ENCODE assay signal across 8 cellular contexts in the genomic region with DNA sequence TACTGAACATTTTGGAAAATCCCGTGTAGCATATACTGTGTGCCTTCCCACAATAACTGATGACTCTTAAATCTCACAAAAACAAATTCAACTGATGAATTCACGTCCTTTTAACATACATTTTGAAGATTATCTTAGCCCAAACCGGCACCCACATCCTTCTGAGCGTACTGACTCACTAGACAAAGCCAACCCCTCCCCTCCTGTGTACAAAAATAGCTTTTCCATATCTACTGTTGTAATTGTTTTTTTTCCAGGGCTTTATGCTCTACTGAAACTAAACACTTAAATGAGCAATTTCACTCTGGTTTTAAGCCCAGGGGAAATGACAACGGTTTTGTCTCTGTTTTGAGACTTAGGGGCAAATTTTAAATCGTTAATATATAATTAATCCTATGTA.
A peak's percentile ranks its signal among the peaks of the same experiment; 100 is the strongest.
DNase-seq lines count a peak whose midpoint lies in the region; ATAC-seq, FAIRE-seq and TF ChIP-seq lines count a peak whose summit lies in the region.

No MANE protein-coding gene starts in this region.

- H3K36me3 ChIP-seq in A673 (ENCODE audit: insufficient read depth, low read length, poor library complexity, severe bottlenecking) (no peaks in the 10 kb centered on the region), OCI-LY1 (ENCODE audit: insufficient read depth, low read length) (no peaks in the 10 kb centered on the region; the same call in 1 of the 2 replicates)

- no peaks in the 10 kb centered on the region for H3K27me3 ChIP-seq in A673 (replicated peaks; ENCODE audit: insufficient read depth, low read depth, low read length, poor library complexity)
- H3K27me3 ChIP-seq in OCI-LY1 (ENCODE audit: insufficient read depth, low read length), result no peaks in the 10 kb centered on the region

- CTCF ChIA-PET in A673 (lab: Charles Lee), result no interaction called here

- peak overlapping the region; percentile 70 for H2AFZ ChIP-seq in OCI-LY1 (ENCODE audit: low read length)

- H3K4me3 ChIP-seq in A673 (ENCODE audit: low read depth, low read length, poor library complexity, severe bottlenecking), result no peak overlapping the region
- no peak overlapping the region for H3K4me3 ChIP-seq in OCI-LY1 (ENCODE audit: low read depth, low read length, poor library complexity, severe bottlenecking)

- POLR2A ChIA-PET in A673 (lab: Charles Lee; ENCODE audit: low non-redundant PET), result no interaction called here

- H3K4me2 ChIP-seq in OCI-LY1 (ENCODE audit: low read length), result peak overlapping the region; percentile 32

- H3K9me3 ChIP-seq in A673 (ENCODE audit: low read depth, low read length, poor library complexity, severe bottlenecking) (peaks cover 5% of the 10 kb centered on the region), OCI-LY1 (ENCODE audit: low read length) (peaks cover 12% of the 10 kb centered on the region; the same call in 1 of the 2 replicates)

- H3K27me3 Mint-ChIP-seq in activated naive CD8-positive, alpha-beta T cell treated with anti-CD3 and anti-CD28 coated beads, Interleukin-2, amount 50 U/mL, for 24 hours, result no peaks in the 10 kb centered on the region

- 0 out of 2 replicates have a peak, but pooled peaks cover 2% of the 10 kb centered on the region for H3F3A ChIP-seq in OCI-LY1 (ENCODE audit: insufficient read depth, low read length)

- intact Hi-C loops in A673 (cut with micrococcal nuclease; ENCODE audit: unreplicated experiment) (loop anchor here (1.0 to 2.0 kb wide), 3 partner anchors 109 to 162 kb away; partner anchors contain the start of gene ATF7IP), posterior cingulate gyrus (cut with DNase I) (loop anchor here (2.0 kb wide), 1 partner anchor 163 kb away; no protein-coding TSS in a partner anchor)

- no peaks in the 10 kb centered on the region for H3K9me2 ChIP-seq in OCI-LY1 (ENCODE audit: low read depth, low read length)

- peaks cover 45% of the 10 kb centered on the region for H3K4me1 ChIP-seq in A673 (ENCODE audit: insufficient read depth, low read length, poor library complexity, severe bottlenecking)
- peaks cover 50% of the 10 kb centered on the region for H3K4me1 ChIP-seq in OCI-LY1 (ENCODE audit: insufficient read depth, low read length, severe bottlenecking)

- peak overlapping the region; percentile 96 for H3K27ac ChIP-seq in A673 (ENCODE audit: low read depth, low read length, poor library complexity, severe bottlenecking)
- peak overlapping the region; percentile 95 for H3K27ac ChIP-seq in OCI-LY1 (ENCODE audit: low read depth, low read length, poor library complexity, severe bottlenecking)

- H3K4me3 Mint-ChIP-seq in activated naive CD8-positive, alpha-beta T cell treated with anti-CD3 and anti-CD28 coated beads, Interleukin-2, amount 50 U/mL, for 24 hours, result peak overlapping the region; percentile 64

- TF ChIP-seq CTCF in A673 (conservative IDR thresholded peaks at IDR 0.05; ENCODE audit: low read depth, low read length), result no peak
- TF ChIP-seq CTCF in OCI-LY1 (IDR thresholded peaks at IDR 0.05; ENCODE audit: low read length), result no peak

- no TSS peak for BruUV-seq in A673 (replicated peaks; lab: Mats Ljungman, UMichigan)

- H3K4me1 Mint-ChIP-seq in activated naive CD8-positive, alpha-beta T cell treated with anti-CD3 and anti-CD28 coated beads, Interleukin-2, amount 50 U/mL, for 24 hours, result peaks cover 67% of the 10 kb centered on the region

- H4K20me1 ChIP-seq in OCI-LY1 (ENCODE audit: insufficient read depth, low read length), result no peaks in the 10 kb centered on the region

- peaks cover 2% of the 10 kb centered on the region for H3K36me3 Mint-ChIP-seq in activated naive CD8-positive, alpha-beta T cell treated with anti-CD3 and anti-CD28 coated beads, Interleukin-2, amount 50 U/mL, for 24 hours (ENCODE audit: low read depth)

- DNase-seq in A673 (ENCODE audit: low spot score) (peak; percentile 26), myocyte (ENCODE audit: low read depth) (peak; percentile 60), posterior cingulate gyrus (no peak), RPMI8226 (no peak), HTR-8/SVneo (ENCODE audit: insufficient read length, low spot score) (no peak)
- DNase-seq in activated naive CD8-positive, alpha-beta T cell treated with anti-CD3 and anti-CD28 coated beads, Interleukin-2, amount 50 U/mL, for 24 hours, result peak; percentile 26

- peak overlapping the region; percentile 88 for H3K27ac Mint-ChIP-seq in activated naive CD8-positive, alpha-beta T cell treated with anti-CD3 and anti-CD28 coated beads, Interleukin-2, amount 50 U/mL, for 24 hours

- H3K79me2 ChIP-seq in OCI-LY1 (ENCODE audit: insufficient read depth, low read length), result no peaks in the 10 kb centered on the region

- peak; percentile 65 for ATAC-seq in activated naive CD8-positive, alpha-beta T cell treated with anti-CD3 and anti-CD28 coated beads, Interleukin-2, amount 50 U/mL, for 24 hours
- no peak for ATAC-seq in GM21528 (IDR thresholded peaks at IDR 0.05; ENCODE audit: low FRiP score, unreplicated experiment)

- no peak for FAIRE-seq in HTR-8/SVneo (lab: Jason Lieb, UNC)

- peaks cover 13% of the 10 kb centered on the region for H3K9me3 Mint-ChIP-seq in activated naive CD8-positive, alpha-beta T cell treated with anti-CD3 and anti-CD28 coated beads, Interleukin-2, amount 50 U/mL, for 24 hours

- peak overlapping the region; percentile 63 for H3K9ac ChIP-seq in OCI-LY1 (ENCODE audit: low read length)

Comparison
In these comparisons a context has a peak if more than half of its experiments do, and no peak if none do; other contexts are left out.
1. DNase-seq: peak in A673 (single experiment), activated naive CD8-positive, alpha-beta T cell treated with anti-CD3 and anti-CD28 coated beads, Interleukin-2, amount 50 U/mL, for 24 hours (single experiment) and myocyte (single experiment); none in posterior cingulate gyrus (0 of 10), RPMI8226 (single experiment) and HTR-8/SVneo (single experiment).